In genomic region chr16:30413116-30413806, GRCh38 we compare ENCODE assay signal across 22 cellular contexts. TPM values are rescaled to one million over a fixed set of nuclear protein-coding genes. Genes with fewer than 3 reads are reported as not detected.
DNase-seq lines count a peak whose midpoint lies in the region; ATAC-seq and TF ChIP-seq lines count a peak whose summit lies in the region.
"Had no signal": no experiment of that assay in that cellular context is flagged by ENCODE, and none has a peak within 500 bp of the region (broad histone marks: within the 10 kb centered on the region; RNA-seq: fewer than 3 reads in every experiment).

No MANE protein-coding gene starts in this region.

- H3K9ac ChIP-seq in Loucy (ENCODE audit: low read depth, low read length, poor library complexity, severe bottlenecking) = peak overlapping the region; percentile 43

- no peak overlapping the region for H3K4me3 Mint-ChIP-seq in activated T-cell treated with anti-CD3 and anti-CD28 coated beads, Interleukin-2, amount 50 U/mL, for 72 hours
- no peak overlapping the region for H3K4me3 Mint-ChIP-seq in progenitor cell of endocrine pancreas (ENCODE audit: low read depth)
- H3K4me3 Mint-ChIP-seq: activated CD4-positive, alpha-beta memory T cell treated with anti-CD3 and anti-CD28 coated beads for 36 hours; activated naive CD8-positive, alpha-beta T cell; H9; mesothelial cell of epicardium; natural killer cell treated with Interleukin-12 subunit alpha and Interleukin-12 subunit beta and Interleukin-15 and Interleukin-18, amount 100 ng/mL, for 72 hours had no signal

- H3K4me2 ChIP-seq in Loucy (ENCODE audit: low read depth, low read length, poor library complexity, severe bottlenecking) = peak overlapping the region; percentile 24

- H3K4me3 ChIP-seq in Loucy (ENCODE audit: low read length, poor library complexity, severe bottlenecking) = no peak overlapping the region
- H3K4me3 ChIP-seq: esophagus squamous epithelium, K562, ovary had no signal

- no peaks in the 10 kb centered on the region for H3K9me2 ChIP-seq in Loucy (replicated peaks; ENCODE audit: low read depth, low read length)

- no peaks in the 10 kb centered on the region for H3K27me3 ChIP-seq in Loucy (ENCODE audit: insufficient read depth, low read length, poor library complexity, severe bottlenecking)
- H3K27me3 ChIP-seq: esophagus squamous epithelium, ovary had no signal

- H3K79me2 ChIP-seq in Loucy (ENCODE audit: insufficient read depth, low read length) = peaks cover 52% of the 10 kb centered on the region

- H3K27ac Mint-ChIP-seq in activated T-cell treated with anti-CD3 and anti-CD28 coated beads, Interleukin-2, amount 50 U/mL, for 72 hours = peak overlapping the region; percentile 43
- peak overlapping the region; percentile 49 for H3K27ac Mint-ChIP-seq in progenitor cell of endocrine pancreas
- H3K27ac Mint-ChIP-seq: activated CD4-positive, alpha-beta memory T cell treated with anti-CD3 and anti-CD28 coated beads for 36 hours; activated naive CD8-positive, alpha-beta T cell; mesothelial cell of epicardium; natural killer cell treated with Interleukin-12 subunit alpha and Interleukin-12 subunit beta and Interleukin-15 and Interleukin-18, amount 100 ng/mL, for 72 hours had no signal

- H2AFZ ChIP-seq in Loucy (ENCODE audit: low read length) = no peak overlapping the region

- H4K20me1 ChIP-seq in Loucy (ENCODE audit: insufficient read depth, low read length, poor library complexity, severe bottlenecking) = peaks cover 27% of the 10 kb centered on the region

- peaks cover 23% of the 10 kb centered on the region; the same call in 1 of the 2 replicates for H3K36me3 ChIP-seq in Loucy (ENCODE audit: insufficient read depth, low read length)
- H3K36me3 ChIP-seq: ovary had no signal

- no peak for ATAC-seq in activated T-cell treated with anti-CD3 and anti-CD28 coated beads, Interleukin-2, amount 50 U/mL, for 72 hours (replicated peaks in 1 of 2)
- no peak for ATAC-seq in HG03095 (IDR thresholded peaks at IDR 0.05; ENCODE audit: unreplicated experiment)
- ATAC-seq: K562; natural killer cell treated with Interleukin-12 subunit alpha and Interleukin-12 subunit beta and Interleukin-15 and Interleukin-18, amount 100 ng/mL, for 72 hours; SK-N-SH treated with all-trans-retinoic acid at 6 μM for 48 hours had no signal

- peaks cover 4 to 14% of the 10 kb centered on the region in 2 donors for H3K36me3 Mint-ChIP-seq in activated T-cell treated with anti-CD3 and anti-CD28 coated beads, Interleukin-2, amount 50 U/mL, for 72 hours (ENCODE audit: insufficient read depth in 2 of 2)
- peaks cover 10% of the 10 kb centered on the region for H3K36me3 Mint-ChIP-seq in progenitor cell of endocrine pancreas (ENCODE audit: insufficient read depth)

- no peaks in the 10 kb centered on the region for H3K9me3 ChIP-seq in Loucy (ENCODE audit: insufficient read depth, low read depth, low read length)
- H3K9me3 ChIP-seq: esophagus squamous epithelium, ovary had no signal

- H3K4me1 Mint-ChIP-seq in activated T-cell treated with anti-CD3 and anti-CD28 coated beads, Interleukin-2, amount 50 U/mL, for 72 hours (ENCODE audit: low read depth) = peaks cover 55% of the 10 kb centered on the region
- H3K4me1 Mint-ChIP-seq in progenitor cell of endocrine pancreas (ENCODE audit: low read depth) = peaks cover 4% of the 10 kb centered on the region

- no peaks in the 10 kb centered on the region for H3K27me3 Mint-ChIP-seq in activated T-cell treated with anti-CD3 and anti-CD28 coated beads, Interleukin-2, amount 50 U/mL, for 72 hours (ENCODE audit: low read depth)
- no peaks in the 10 kb centered on the region for H3K27me3 Mint-ChIP-seq in progenitor cell of endocrine pancreas
- H3K27me3 Mint-ChIP-seq: activated CD4-positive, alpha-beta memory T cell treated with anti-CD3 and anti-CD28 coated beads for 36 hours; activated naive CD8-positive, alpha-beta T cell; natural killer cell treated with Interleukin-12 subunit alpha and Interleukin-12 subunit beta and Interleukin-15 and Interleukin-18, amount 100 ng/mL, for 72 hours had no signal

- H3K9me3 Mint-ChIP-seq in activated T-cell treated with anti-CD3 and anti-CD28 coated beads, Interleukin-2, amount 50 U/mL, for 72 hours = no peaks in the 10 kb centered on the region
- no peaks in the 10 kb centered on the region for H3K9me3 Mint-ChIP-seq in progenitor cell of endocrine pancreas (ENCODE audit: low read depth)
- H3K9me3 Mint-ChIP-seq: activated CD4-positive, alpha-beta memory T cell treated with anti-CD3 and anti-CD28 coated beads for 36 hours; H9; mesothelial cell of epicardium; natural killer cell treated with Interleukin-12 subunit alpha and Interleukin-12 subunit beta and Interleukin-15 and Interleukin-18, amount 100 ng/mL, for 72 hours had no signal

- peaks cover 34% of the 10 kb centered on the region for H3K4me1 ChIP-seq in Loucy (ENCODE audit: insufficient read depth, low read length, poor library complexity, severe bottlenecking)

- peak overlapping the region; percentile 35 for H3K27ac ChIP-seq in epithelial cell of prostate
- H3K27ac ChIP-seq: ovary had no signal

- peaks cover 7% of the 10 kb centered on the region; the same call in 1 of the 2 replicates for H3F3A ChIP-seq in Loucy (ENCODE audit: low read depth)

- TF ChIP-seq CTCF in Loucy (conservative IDR thresholded peaks at IDR 0.05; ENCODE audit: low read length) (no peak), progenitor cell of endocrine pancreas (IDR thresholded peaks at IDR 0.05; ENCODE audit: unreplicated experiment) (no peak)

- DNase-seq in activated T-cell treated with anti-CD3 and anti-CD28 coated beads, Interleukin-2, amount 50 U/mL, for 72 hours = no peak
- DNase-seq in activated T-cell treated with anti-CD3 and anti-CD28 coated beads, Interleukin-2, amount 50 U/mL, for 48 hours = no peak
- no peak for DNase-seq in epithelial cell of prostate (ENCODE audit: low read depth, low spot score)
- no peak for DNase-seq in progenitor cell of endocrine pancreas (ENCODE audit: low spot score, unreplicated experiment)
- no peak for DNase-seq in islet precursor cell
- DNase-seq in GM19240 (ENCODE audit: insufficient read length, low spot score) = no peak
- DNase-seq: activated CD4-positive, alpha-beta memory T cell treated with anti-CD3 and anti-CD28 coated beads for 36 hours; activated T-cell treated with anti-CD3 and anti-CD28 coated beads, Interleukin-2, amount 50 U/mL, for 1 hour; esophagus squamous epithelium; H9; MV-4-11; NCI-H2171; NCI-H526 treated with DMSO at 0.1 percent for 48 hours; ovary had no signal

RNA-seq across cellular contexts. Expression of gene ZNF771, which starts 5.9 kb away (rescaled TPM):
- 1 to 10 TPM; 5.8 to 6.3 TPM for total RNA-seq in activated T-cell treated with anti-CD3 and anti-CD28 coated beads, Interleukin-2, amount 50 U/mL, for 72 hours
- total RNA-seq in progenitor cell of endocrine pancreas = 13.2 and 13.7 TPM in 2 replicates

RNA-seq across cellular contexts. Expression of gene DCTPP1, which starts 16.6 kb away (rescaled TPM):
- 10 to 100 TPM; 56.5 to 78.8 TPM for total RNA-seq in activated T-cell treated with anti-CD3 and anti-CD28 coated beads, Interleukin-2, amount 50 U/mL, for 72 hours
- 65.9 and 71.9 TPM in 2 replicates for total RNA-seq in progenitor cell of endocrine pancreas

RNA-seq across cellular contexts. Expression of gene ZNF48, which starts 18.0 kb away (rescaled TPM):
- 10 to 100 TPM; 10.5 to 13.1 TPM for total RNA-seq in activated T-cell treated with anti-CD3 and anti-CD28 coated beads, Interleukin-2, amount 50 U/mL, for 72 hours
- total RNA-seq in progenitor cell of endocrine pancreas = 59.7 and 62.6 TPM in 2 replicates

RNA-seq across cellular contexts. Expression of gene SEPTIN1, which starts 30.9 kb away (rescaled TPM):
- total RNA-seq in activated T-cell treated with anti-CD3 and anti-CD28 coated beads, Interleukin-2, amount 50 U/mL, for 72 hours = 100 to 1,000 TPM; 223 to 233 TPM
- total RNA-seq in progenitor cell of endocrine pancreas = 2.0 and 2.3 TPM in 2 replicates
- total RNA-seq: cerebellum had no signal

RNA-seq across cellular contexts. Expression of gene SEPHS2, which starts 32.4 kb away (rescaled TPM):
- 10 to 100 TPM; 67.0 to 82.1 TPM for total RNA-seq in activated T-cell treated with anti-CD3 and anti-CD28 coated beads, Interleukin-2, amount 50 U/mL, for 72 hours
- 42.1 and 42.6 TPM in 2 replicates for total RNA-seq in progenitor cell of endocrine pancreas
